Comparison of ENCODE assay signal across 16 cellular contexts in the genomic region with DNA sequence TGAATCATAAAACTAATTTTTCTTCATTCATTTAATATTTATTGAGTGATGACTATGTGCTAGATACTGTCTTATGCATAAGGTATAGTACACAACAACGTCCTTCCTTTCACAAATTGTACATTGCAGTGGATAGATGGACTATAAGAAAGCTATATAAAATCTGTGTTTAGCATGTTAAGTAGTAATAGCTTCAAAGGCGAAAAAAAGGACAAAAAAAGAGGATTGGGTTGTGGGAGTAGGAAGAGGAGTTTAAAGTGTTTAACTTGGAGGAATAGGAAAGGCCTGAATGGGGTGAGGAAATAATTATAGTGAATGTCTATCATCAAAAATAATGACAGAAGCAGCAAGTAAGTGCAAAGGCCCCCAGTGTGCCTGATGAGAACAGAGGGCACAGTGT.
DNase-seq lines count a peak whose midpoint lies in the region; TF ChIP-seq lines count a peak whose summit lies in the region.
"Had no signal": no experiment of that assay in that cellular context is flagged by ENCODE, and none has a peak within 500 bp of the region (broad histone marks: within the 10 kb centered on the region; RNA-seq: fewer than 3 reads in every experiment).

No MANE protein-coding gene starts in this region.

- H3K9me3 ChIP-seq in breast epithelium: no peaks in the 10 kb centered on the region
- no peaks in the 10 kb centered on the region for H3K9me3 ChIP-seq in mesenchymal stem cell (ENCODE audit: control insufficient read depth, low read length)
- H3K9me3 ChIP-seq in MG63: no peaks in the 10 kb centered on the region

- H3K14ac ChIP-seq in mesenchymal stem cell (ENCODE audit: low read length in 2 of 2): no peak overlapping the region

- H3K79me1 ChIP-seq in mesenchymal stem cell (replicated peaks; ENCODE audit: low read length, poor library complexity, severe bottlenecking): no peaks in the 10 kb centered on the region

- H3K27ac Mint-ChIP-seq in MCF 10A (ENCODE audit: low read depth, unreplicated experiment): peak overlapping the region; percentile 3
- H3K27ac Mint-ChIP-seq: CD4-positive, alpha-beta memory T cell; GM23338; H9 had no signal

- H3K27ac ChIP-seq in breast epithelium (no peak overlapping the region), VCaP (peak overlapping the region; percentile 72), mesenchymal stem cell (ENCODE audit: low read length, poor library complexity, severe bottlenecking) (no peak overlapping the region)

- H3K23ac ChIP-seq in mesenchymal stem cell (ENCODE audit: low read length in 2 of 2): no peak overlapping the region

- no peak overlapping the region for H2AK5ac ChIP-seq in mesenchymal stem cell (ENCODE audit: low read length, severe bottlenecking)

- no peak overlapping the region for H3K9ac ChIP-seq in mesenchymal stem cell (ENCODE audit: low read length)

- no peak overlapping the region for H3K4me3 Mint-ChIP-seq in MCF 10A (ENCODE audit: unreplicated experiment)
- H3K4me3 Mint-ChIP-seq: GM23338, H9 had no signal

- H2BK120ac ChIP-seq in mesenchymal stem cell (ENCODE audit: low read depth, low read length): peak overlapping the region; percentile 34

- BruUV-seq in MCF 10A (replicated peaks; lab: Mats Ljungman, UMichigan): no TSS peak

- H2BK12ac ChIP-seq in mesenchymal stem cell (ENCODE audit: low read length in 2 of 2): no peak overlapping the region

- TF ChIP-seq POLR2A in breast epithelium (IDR thresholded peaks at IDR 0.05): no peak

- H3K4me1 Mint-ChIP-seq in MCF 10A (ENCODE audit: insufficient read depth, unreplicated experiment): no peaks in the 10 kb centered on the region
- H3K4me1 Mint-ChIP-seq: CD4-positive, alpha-beta memory T cell; GM23338; H9 had no signal

- WGBS in mesenchymal stem cell: 100% methylated on average over 1 of the region's 2 CpGs

- DNase-seq in MCF 10A (ENCODE audit: unreplicated experiment) (no peak), breast epithelium (ENCODE audit: low spot score in 2 of 2) (no peak), mesenchymal stem cell (no peak), NCI-H226 (no peak), NCI-H187 treated with DMSO at 0.1 percent for 48 hours (lab: John Stamatoyannopoulos, UW) (no peak), MG63 (no peak)
- DNase-seq: C1 segment of cervical spinal cord; Calu3; CD4-positive, alpha-beta memory T cell; COR-L47; DMS53; DMS79 treated with DMSO at 0.1 percent for 48 hours; GF-D8; H9 had no signal

- peaks cover 6% of the 10 kb centered on the region for H3K36me3 Mint-ChIP-seq in MCF 10A (ENCODE audit: insufficient read depth, unreplicated experiment)
- H3K36me3 Mint-ChIP-seq: CD4-positive, alpha-beta memory T cell had no signal

- no peaks in the 10 kb centered on the region for H3K4me1 ChIP-seq in breast epithelium
- H3K4me1 ChIP-seq in mesenchymal stem cell (ENCODE audit: control insufficient read depth, insufficient read depth, low read depth, low read length): no peaks in the 10 kb centered on the region

- CTCF ChIA-PET in MCF 10A (lab: Yijun Ruan, JAX): no interaction called here

- no peak overlapping the region for H3K4me2 ChIP-seq in mesenchymal stem cell (ENCODE audit: low read length, poor library complexity, severe bottlenecking)
- H3K4me2 ChIP-seq: GM23338 had no signal

- no peak overlapping the region for H2BK5ac ChIP-seq in mesenchymal stem cell (ENCODE audit: low read depth, low read length, poor library complexity, severe bottlenecking)

- no peak for TF ChIP-seq CTCF in MCF 10A (IDR thresholded peaks at IDR 0.05; ENCODE audit: unreplicated experiment)
- no peak for TF ChIP-seq CTCF in breast epithelium (IDR thresholded peaks at IDR 0.05)
- no peak for TF ChIP-seq CTCF in VCaP (conservative IDR thresholded peaks at IDR 0.05)

- H3K18ac ChIP-seq in mesenchymal stem cell (ENCODE audit: low read depth in 1 of 2, low read length in 2 of 2): no peak overlapping the region

- no peaks in the 10 kb centered on the region for H3K27me3 Mint-ChIP-seq in MCF 10A (ENCODE audit: insufficient read depth, unreplicated experiment)
- H3K27me3 Mint-ChIP-seq: CD4-positive, alpha-beta memory T cell had no signal

- H3K36me3 ChIP-seq in breast epithelium (no peaks in the 10 kb centered on the region), mesenchymal stem cell (ENCODE audit: control insufficient read depth in 1 of 2, insufficient read depth in 2 of 2, low read depth in 1 of 2, low read length in 2 of 2) (no peaks in the 10 kb centered on the region), MG63 (no peaks in the 10 kb centered on the region)

- H2BK15ac ChIP-seq in mesenchymal stem cell (ENCODE audit: low read depth, poor library complexity, severe bottlenecking): no peak overlapping the region

- H3K4me3 ChIP-seq in breast epithelium: no peak overlapping the region
- no peak overlapping the region for H3K4me3 ChIP-seq in mesenchymal stem cell (ENCODE audit: insufficient read depth in 1 of 2, low read depth in 1 of 2, low read length in 2 of 2)
- no peak overlapping the region for H3K4me3 ChIP-seq in MG63
- H3K4me3 ChIP-seq: GM23338 had no signal

- peaks cover 9% of the 10 kb centered on the region for H3K9me3 Mint-ChIP-seq in MCF 10A (ENCODE audit: unreplicated experiment)

- H3K27me3 ChIP-seq in breast epithelium (no peaks in the 10 kb centered on the region), mesenchymal stem cell (ENCODE audit: control insufficient read depth in 1 of 2, insufficient read depth in 1 of 2, low read length in 2 of 2) (no peaks in the 10 kb centered on the region), MG63 (no peaks in the 10 kb centered on the region)

- H2AFZ ChIP-seq in mesenchymal stem cell (ENCODE audit: low read depth, low read length): no peak overlapping the region
- H2AFZ ChIP-seq: GM23338 had no signal

- no peak overlapping the region for H4K91ac ChIP-seq in mesenchymal stem cell (ENCODE audit: low read length)

- intact Hi-C loops in MCF 10A (cut with micrococcal nuclease): no loop called here
- intact Hi-C loops in breast epithelium (cut with DNase I; ENCODE audit: low total_unique reads): no loop called here

- no peak overlapping the region for H3K4ac ChIP-seq in mesenchymal stem cell (ENCODE audit: low read depth in 1 of 2, low read length in 2 of 2)

- H4K8ac ChIP-seq in mesenchymal stem cell (ENCODE audit: low read length): no peak overlapping the region

- POLR2A ChIA-PET in MCF 10A (lab: Yijun Ruan, JAX): no interaction called here
